In the genomic region with DNA sequence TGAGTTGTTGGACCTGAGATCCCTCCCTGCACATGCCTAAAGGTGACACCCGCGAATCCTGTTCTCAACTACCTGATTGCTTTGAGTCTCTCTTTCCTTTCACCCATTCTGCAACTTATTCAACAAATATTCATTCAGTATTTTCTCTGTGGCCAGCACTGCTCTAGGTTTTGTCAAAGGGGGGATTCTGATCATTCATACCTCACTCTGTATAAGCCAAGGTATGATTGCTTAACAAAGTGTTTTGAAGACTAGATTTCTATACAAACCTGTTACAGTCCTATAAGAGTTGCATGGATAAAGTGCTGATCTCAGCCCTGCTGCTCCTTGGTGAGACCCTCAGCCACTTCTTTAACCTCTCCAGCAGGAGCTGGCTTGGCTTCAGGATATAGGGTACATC, we compare ENCODE assay signal across 20 cellular contexts.
"Had no signal": no experiment of that assay in that cellular context is flagged by ENCODE, and none has a peak within 500 bp of the region (broad histone marks: within the 10 kb centered on the region; RNA-seq: fewer than 3 reads in every experiment).

No MANE protein-coding gene starts in this region.

- H3K9ac ChIP-seq: SK-N-SH had no signal

- H3K4me3 ChIP-seq: MG63 had no signal

- H3K9me2 ChIP-seq: SK-N-SH had no signal

- H3K4me2 ChIP-seq: SK-N-SH had no signal

- H3K27me3 ChIP-seq: MG63 had no signal

- H3K36me3 ChIP-seq: MG63 had no signal

- H3K9me3 ChIP-seq: MG63, SK-N-SH had no signal

- ATAC-seq: Panc1, PC-3 had no signal

- DNase-seq: MG63, NCI-H1092, NCI-H1105 treated with DMSO at 0.1 percent for 48 hours, NCI-H1417 treated with DMSO at 0.1 percent for 48 hours, NCI-H146, NCI-H1694 treated with DMSO at 0.1 percent for 48 hours, NCI-H1930, NCI-H2081, NCI-H2107, NCI-H2227 treated with DMSO at 0.1 percent for 48 hours, NCI-H524, NCI-H69, NCI-H774, PC-3, SHP77, SK-N-SH, SW 1271 had no signal

- H3K27ac ChIP-seq: HL-60, RWPE1 had no signal
